ENCODE assay signal across 17 cellular contexts in the genomic region with DNA sequence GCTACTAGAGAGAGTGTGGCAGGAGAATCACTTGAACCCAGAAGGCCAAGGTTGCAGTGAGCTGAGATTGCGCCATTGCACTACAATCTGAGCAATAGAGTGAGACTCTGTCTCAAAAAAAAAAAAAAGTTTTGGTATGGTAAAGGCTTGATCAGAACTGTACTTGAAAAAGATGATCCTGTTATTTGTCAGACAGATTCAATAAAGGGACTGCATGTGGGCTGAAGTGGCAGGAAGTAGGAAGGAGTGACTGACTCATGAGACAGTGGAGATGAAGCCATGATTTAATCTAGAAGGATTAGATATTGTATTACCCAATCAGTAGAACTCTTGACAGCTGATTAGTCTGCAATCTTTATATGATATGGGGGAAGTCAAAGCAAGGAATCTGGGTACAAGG. TPM values are rescaled to one million over a fixed set of nuclear protein-coding genes. Genes with fewer than 3 reads are reported as not detected.
DNase-seq lines count a peak whose midpoint lies in the region; ATAC-seq and TF ChIP-seq lines count a peak whose summit lies in the region.
"Had no signal": no experiment of that assay in that cellular context is flagged by ENCODE, and none has a peak within 500 bp of the region (broad histone marks: within the 10 kb centered on the region; RNA-seq: fewer than 3 reads in every experiment).

No MANE protein-coding gene starts in this region.

- H3K27me3 ChIP-seq in MG63: no peaks in the 10 kb centered on the region
- H3K27me3 ChIP-seq in gastrocnemius medialis: no peaks in the 10 kb centered on the region
- H3K27me3 ChIP-seq: BLaER1 treated with 17β-estradiol and CSF1 and Interleukin-3, amounts not matched to agents 10 nM and 100 nM had no signal

- no peak for TF ChIP-seq POLR2A in gastrocnemius medialis (IDR thresholded peaks at IDR 0.05)

- TF ChIP-seq CTCF in gastrocnemius medialis (IDR thresholded peaks at IDR 0.05 in 4 of 5, conservative IDR thresholded peaks at IDR 0.05 in 1 of 5): no peak

- in situ Hi-C loops in gastrocnemius medialis (cut with MboI; ENCODE audit: low sequenced_read_pairs in 4 of 4): no loop called here

- H3K27me3 Mint-ChIP-seq in activated naive CD8-positive, alpha-beta T cell treated with anti-CD3 and anti-CD28 coated beads, Interleukin-2, amount 50 U/mL, for 24 hours: no peaks in the 10 kb centered on the region
- no peaks in the 10 kb centered on the region for H3K27me3 Mint-ChIP-seq in activated naive CD8-positive, alpha-beta T cell treated with anti-CD3 and anti-CD28 coated beads for 36 hours
- no peaks in the 10 kb centered on the region for H3K27me3 Mint-ChIP-seq in stimulated activated naive CD8-positive, alpha-beta T cell treated with anti-CD3 and anti-CD28 coated beads, Interleukin-15, Interleukin-2, amounts not matched to agents 100 ng/mL and 50 ng/mL, for 24 hours
- H3K27me3 Mint-ChIP-seq: stimulated activated memory B cell treated with anti-CD40 and anti-IgM and Interleukin-4, amounts not matched to agents 10 μg/mL and 1 μg/mL and 100 μg/mL, for 72 hours; T-helper 17 cell had no signal

- H3K4me3 ChIP-seq in MG63 (no peak overlapping the region), gastrocnemius medialis (no peak overlapping the region)
- H3K4me3 ChIP-seq: BLaER1 treated with 17β-estradiol and CSF1 and Interleukin-3, amounts not matched to agents 10 nM and 100 nM; coronary artery had no signal

- peaks cover 3% of the 10 kb centered on the region for H3K36me3 Mint-ChIP-seq in activated naive CD8-positive, alpha-beta T cell treated with anti-CD3 and anti-CD28 coated beads, Interleukin-2, amount 50 U/mL, for 24 hours (ENCODE audit: low read depth)
- H3K36me3 Mint-ChIP-seq in activated naive CD8-positive, alpha-beta T cell treated with anti-CD3 and anti-CD28 coated beads for 36 hours: peaks cover 9% of the 10 kb centered on the region
- H3K36me3 Mint-ChIP-seq in stimulated activated naive CD8-positive, alpha-beta T cell treated with anti-CD3 and anti-CD28 coated beads, Interleukin-15, Interleukin-2, amounts not matched to agents 100 ng/mL and 50 ng/mL, for 24 hours (ENCODE audit: low read depth): peaks cover 4% of the 10 kb centered on the region
- H3K36me3 Mint-ChIP-seq: stimulated activated memory B cell treated with anti-CD40 and anti-IgM and Interleukin-4, amounts not matched to agents 10 μg/mL and 1 μg/mL and 100 μg/mL, for 72 hours had no signal

- peaks cover 15 to 18% of the 10 kb centered on the region in 2 donors for H3K4me1 ChIP-seq in gastrocnemius medialis
- H3K4me1 ChIP-seq: parathyroid adenoma had no signal

- intact Hi-C loops in gastrocnemius medialis (cut with DNase I; ENCODE audit: low total_unique reads): loop anchor here (5.0 kb wide), 2 partner anchors 132 to 382 kb away; partner anchors contain the start of gene ANXA11

- H3K4me1 Mint-ChIP-seq in activated naive CD8-positive, alpha-beta T cell treated with anti-CD3 and anti-CD28 coated beads, Interleukin-2, amount 50 U/mL, for 24 hours: peaks cover 29% of the 10 kb centered on the region
- H3K4me1 Mint-ChIP-seq in activated naive CD8-positive, alpha-beta T cell treated with anti-CD3 and anti-CD28 coated beads for 36 hours: peaks cover 25% of the 10 kb centered on the region
- peaks cover 28% of the 10 kb centered on the region for H3K4me1 Mint-ChIP-seq in stimulated activated naive CD8-positive, alpha-beta T cell treated with anti-CD3 and anti-CD28 coated beads, Interleukin-15, Interleukin-2, amounts not matched to agents 100 ng/mL and 50 ng/mL, for 24 hours (ENCODE audit: low read depth)

- H3K4me3 Mint-ChIP-seq in activated naive CD8-positive, alpha-beta T cell treated with anti-CD3 and anti-CD28 coated beads, Interleukin-2, amount 50 U/mL, for 24 hours: no peak overlapping the region
- no peak overlapping the region for H3K4me3 Mint-ChIP-seq in activated naive CD8-positive, alpha-beta T cell treated with anti-CD3 and anti-CD28 coated beads for 36 hours
- no peak overlapping the region for H3K4me3 Mint-ChIP-seq in stimulated activated naive CD8-positive, alpha-beta T cell treated with anti-CD3 and anti-CD28 coated beads, Interleukin-15, Interleukin-2, amounts not matched to agents 100 ng/mL and 50 ng/mL, for 24 hours
- H3K4me3 Mint-ChIP-seq: stimulated activated memory B cell treated with anti-CD40 and anti-IgM and Interleukin-4, amounts not matched to agents 10 μg/mL and 1 μg/mL and 100 μg/mL, for 72 hours; T-helper 17 cell had no signal

- peak overlapping the region; percentile 88 for H3K27ac ChIP-seq in epithelial cell of prostate
- H3K27ac ChIP-seq in gastrocnemius medialis: no peak overlapping the region
- H3K27ac ChIP-seq: BLaER1 treated with 17β-estradiol and CSF1 and Interleukin-3, amounts not matched to agents 10 nM and 100 nM; coronary artery; parathyroid adenoma had no signal

- DNase-seq in activated naive CD8-positive, alpha-beta T cell treated with anti-CD3 and anti-CD28 coated beads, Interleukin-2, amount 50 U/mL, for 24 hours: no peak
- DNase-seq in activated naive CD8-positive, alpha-beta T cell treated with anti-CD3 and anti-CD28 coated beads for 36 hours: no peak
- DNase-seq in MG63 (peak; percentile 14), epithelial cell of prostate (ENCODE audit: low read depth, low spot score) (peak; percentile 69), gastrocnemius medialis (no peak), C1 segment of cervical spinal cord (lab: John Stamatoyannopoulos, UW) (no peak)
- DNase-seq: GF-D8, H7, NCI-H1048, T-helper 17 cell had no signal

- ATAC-seq in activated naive CD8-positive, alpha-beta T cell treated with anti-CD3 and anti-CD28 coated beads, Interleukin-2, amount 50 U/mL, for 24 hours: peak; percentile 26
- ATAC-seq in HG03571 (IDR thresholded peaks at IDR 0.05; ENCODE audit: unreplicated experiment): no peak
- no peak for ATAC-seq in gastrocnemius medialis
- ATAC-seq: stimulated activated memory B cell treated with anti-CD40 and anti-IgM and Interleukin-4, amounts not matched to agents 10 μg/mL and 1 μg/mL and 100 μg/mL, for 72 hours; T-helper 17 cell had no signal

- peak overlapping the region; percentile 61 for H3K27ac Mint-ChIP-seq in activated naive CD8-positive, alpha-beta T cell treated with anti-CD3 and anti-CD28 coated beads, Interleukin-2, amount 50 U/mL, for 24 hours
- no peak overlapping the region for H3K27ac Mint-ChIP-seq in activated naive CD8-positive, alpha-beta T cell treated with anti-CD3 and anti-CD28 coated beads for 36 hours
- peak overlapping the region; percentile 13 for H3K27ac Mint-ChIP-seq in stimulated activated naive CD8-positive, alpha-beta T cell treated with anti-CD3 and anti-CD28 coated beads, Interleukin-15, Interleukin-2, amounts not matched to agents 100 ng/mL and 50 ng/mL, for 24 hours
- H3K27ac Mint-ChIP-seq: stimulated activated memory B cell treated with anti-CD40 and anti-IgM and Interleukin-4, amounts not matched to agents 10 μg/mL and 1 μg/mL and 100 μg/mL, for 72 hours had no signal

- no peaks in the 10 kb centered on the region for H3K9me3 Mint-ChIP-seq in activated naive CD8-positive, alpha-beta T cell treated with anti-CD3 and anti-CD28 coated beads, Interleukin-2, amount 50 U/mL, for 24 hours
- no peaks in the 10 kb centered on the region for H3K9me3 Mint-ChIP-seq in activated naive CD8-positive, alpha-beta T cell treated with anti-CD3 and anti-CD28 coated beads for 36 hours
- no peaks in the 10 kb centered on the region for H3K9me3 Mint-ChIP-seq in stimulated activated naive CD8-positive, alpha-beta T cell treated with anti-CD3 and anti-CD28 coated beads, Interleukin-15, Interleukin-2, amounts not matched to agents 100 ng/mL and 50 ng/mL, for 24 hours
- H3K9me3 Mint-ChIP-seq: stimulated activated memory B cell treated with anti-CD40 and anti-IgM and Interleukin-4, amounts not matched to agents 10 μg/mL and 1 μg/mL and 100 μg/mL, for 72 hours had no signal

- H3K9me3 ChIP-seq in MG63: no peaks in the 10 kb centered on the region
- no peaks in the 10 kb centered on the region for H3K9me3 ChIP-seq in gastrocnemius medialis
- H3K9me3 ChIP-seq: BLaER1 treated with 17β-estradiol and CSF1 and Interleukin-3, amounts not matched to agents 10 nM and 100 nM had no signal

- no peaks in the 10 kb centered on the region for H3K36me3 ChIP-seq in MG63
- H3K36me3 ChIP-seq in gastrocnemius medialis: no peaks in the 10 kb centered on the region
- H3K36me3 ChIP-seq: BLaER1 treated with 17β-estradiol and CSF1 and Interleukin-3, amounts not matched to agents 10 nM and 100 nM had no signal

RNA-seq across cellular contexts. Expression of gene TMEM254, which starts 2.7 kb away (rescaled TPM):
- 10 to 100 TPM; 11.1 to 14.7 TPM for total RNA-seq in activated naive CD8-positive, alpha-beta T cell treated with anti-CD3 and anti-CD28 coated beads for 36 hours
- 5.4 and 9.2 TPM in 2 replicates for total RNA-seq in MG63 (2014; rRNA removed; shearing (Covaris generic); ENCODE audit: low replicate concordance)
- total RNA-seq in gastrocnemius medialis: 1 to 10 TPM in 3 of 4 donors, under 1 TPM in 1; 0.73 to 7.4 (median 4.8) TPM

RNA-seq across cellular contexts. Expression of gene PLAC9, which starts 56.7 kb away (rescaled TPM):
- total RNA-seq in activated naive CD8-positive, alpha-beta T cell treated with anti-CD3 and anti-CD28 coated beads for 36 hours: not detected
- total RNA-seq in MG63 (2014; rRNA removed; shearing (Covaris generic); ENCODE audit: low replicate concordance): 2.8 and 3.8 TPM in 2 replicates
- 10 to 100 TPM in 1 of 4 donors, 1 to 10 TPM in 3; 4.6 to 16.1 (median 6.9) TPM for total RNA-seq in gastrocnemius medialis
- total RNA-seq: NCI-H460, T-helper 17 cell had no signal

Comparison
In these comparisons a context has a peak if more than half of its experiments do, and no peak if none do; other contexts are left out.
1. DNase-seq: peak in MG63 (single experiment) and epithelial cell of prostate (single experiment); none in activated naive CD8-positive, alpha-beta T cell treated with anti-CD3 and anti-CD28 coated beads, Interleukin-2, amount 50 U/mL, for 24 hours (single experiment), activated naive CD8-positive, alpha-beta T cell treated with anti-CD3 and anti-CD28 coated beads for 36 hours (single experiment), gastrocnemius medialis (0 of 2) and C1 segment of cervical spinal cord (0 of 14).